ENCODE assay signal across 1 cellular context in the genomic region with DNA sequence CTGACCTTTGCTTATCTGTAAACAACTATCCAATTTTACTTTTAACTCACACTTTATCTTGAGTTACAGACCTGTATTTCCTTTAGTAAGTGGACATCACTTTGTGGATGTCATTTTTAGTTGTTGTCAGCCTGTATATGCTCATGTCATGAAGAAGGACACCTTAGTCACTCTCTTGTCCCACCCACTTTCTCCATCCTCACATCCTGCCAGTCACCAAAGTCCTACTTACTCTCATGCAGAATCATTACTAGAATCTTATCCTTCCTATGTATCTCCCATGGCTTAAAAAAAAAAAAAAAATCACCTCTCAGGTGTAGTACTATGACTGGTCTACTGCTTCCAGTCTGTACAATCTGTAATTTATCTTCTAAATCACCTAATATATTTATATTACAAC.
A peak's percentile ranks its signal among the peaks of the same experiment; 100 is the strongest.
TF ChIP-seq lines count a peak whose summit lies in the region.

No MANE protein-coding gene starts in this region.

TF ChIP-seq in K562, 482 proteins besides CTCF, POLR2A, EP300 and RAD21:
- TF ChIP-seq, protein P1, sequence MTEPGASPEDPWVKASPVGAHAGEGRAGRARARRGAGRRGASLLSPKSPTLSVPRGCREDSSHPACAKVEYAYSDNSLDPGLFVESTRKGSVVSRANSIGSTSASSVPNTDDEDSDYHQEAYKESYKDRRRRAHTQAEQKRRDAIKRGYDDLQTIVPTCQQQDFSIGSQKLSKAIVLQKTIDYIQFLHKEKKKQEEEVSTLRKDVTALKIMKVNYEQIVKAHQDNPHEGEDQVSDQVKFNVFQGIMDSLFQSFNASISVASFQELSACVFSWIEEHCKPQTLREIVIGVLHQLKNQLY (CRISPR knock-in tag; conservative IDR thresholded peaks at IDR 0.05): no peak
- TF ChIP-seq, protein P2, sequence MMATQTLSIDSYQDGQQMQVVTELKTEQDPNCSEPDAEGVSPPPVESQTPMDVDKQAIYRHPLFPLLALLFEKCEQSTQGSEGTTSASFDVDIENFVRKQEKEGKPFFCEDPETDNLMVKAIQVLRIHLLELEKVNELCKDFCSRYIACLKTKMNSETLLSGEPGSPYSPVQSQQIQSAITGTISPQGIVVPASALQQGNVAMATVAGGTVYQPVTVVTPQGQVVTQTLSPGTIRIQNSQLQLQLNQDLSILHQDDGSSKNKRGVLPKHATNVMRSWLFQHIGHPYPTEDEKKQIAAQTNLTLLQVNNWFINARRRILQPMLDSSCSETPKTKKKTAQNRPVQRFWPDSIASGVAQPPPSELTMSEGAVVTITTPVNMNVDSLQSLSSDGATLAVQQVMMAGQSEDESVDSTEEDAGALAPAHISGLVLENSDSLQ (IDR thresholded peaks at IDR 0.05): 0 out of 2 replicates have a peak, but pooled peaks have one; percentile 15
- TF ChIP-seq ZNF224 (CRISPR knock-in tag; IDR thresholded peaks at IDR 0.05) (no peak), TGIF2 (CRISPR knock-in tag; IDR thresholded peaks at IDR 0.05) (no peak), MAFG (tag; conservative IDR thresholded peaks at IDR 0.05) (0 out of 2 replicates have a peak, but pooled peaks have one; percentile 17), TEAD2 (tag; IDR thresholded peaks at IDR 0.05) (no peak), XRCC3 (IDR thresholded peaks at IDR 0.05) (no peak), BRF1 (IDR thresholded peaks at IDR 0.05; ENCODE audit: borderline replicate concordance, extremely low read depth, insufficient read length) (no peak), RFX7 (CRISPR knock-in tag; IDR thresholded peaks at IDR 0.05) (no peak), ZNF174 (CRISPR knock-in tag; IDR thresholded peaks at IDR 0.05) (no peak)
- TF ChIP-seq, protein P3, sequence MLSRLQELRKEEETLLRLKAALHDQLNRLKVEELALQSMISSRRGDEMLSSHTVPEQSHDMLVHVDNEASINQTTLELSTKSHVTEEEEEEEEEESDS (CRISPR knock-in tag; IDR thresholded peaks at IDR 0.05): no peak
- TF ChIP-seq, protein P4, sequence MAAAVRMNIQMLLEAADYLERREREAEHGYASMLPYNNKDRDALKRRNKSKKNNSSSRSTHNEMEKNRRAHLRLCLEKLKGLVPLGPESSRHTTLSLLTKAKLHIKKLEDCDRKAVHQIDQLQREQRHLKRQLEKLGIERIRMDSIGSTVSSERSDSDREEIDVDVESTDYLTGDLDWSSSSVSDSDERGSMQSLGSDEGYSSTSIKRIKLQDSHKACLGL (CRISPR knock-in tag; IDR thresholded peaks at IDR 0.05; ENCODE audit: borderline replicate concordance, poor library complexity, severe bottlenecking): no peak
- TF ChIP-seq, protein P5, sequence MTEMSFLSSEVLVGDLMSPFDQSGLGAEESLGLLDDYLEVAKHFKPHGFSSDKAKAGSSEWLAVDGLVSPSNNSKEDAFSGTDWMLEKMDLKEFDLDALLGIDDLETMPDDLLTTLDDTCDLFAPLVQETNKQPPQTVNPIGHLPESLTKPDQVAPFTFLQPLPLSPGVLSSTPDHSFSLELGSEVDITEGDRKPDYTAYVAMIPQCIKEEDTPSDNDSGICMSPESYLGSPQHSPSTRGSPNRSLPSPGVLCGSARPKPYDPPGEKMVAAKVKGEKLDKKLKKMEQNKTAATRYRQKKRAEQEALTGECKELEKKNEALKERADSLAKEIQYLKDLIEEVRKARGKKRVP (CRISPR knock-in tag; IDR thresholded peaks at IDR 0.05): no peak
- TF ChIP-seq, protein P6, sequence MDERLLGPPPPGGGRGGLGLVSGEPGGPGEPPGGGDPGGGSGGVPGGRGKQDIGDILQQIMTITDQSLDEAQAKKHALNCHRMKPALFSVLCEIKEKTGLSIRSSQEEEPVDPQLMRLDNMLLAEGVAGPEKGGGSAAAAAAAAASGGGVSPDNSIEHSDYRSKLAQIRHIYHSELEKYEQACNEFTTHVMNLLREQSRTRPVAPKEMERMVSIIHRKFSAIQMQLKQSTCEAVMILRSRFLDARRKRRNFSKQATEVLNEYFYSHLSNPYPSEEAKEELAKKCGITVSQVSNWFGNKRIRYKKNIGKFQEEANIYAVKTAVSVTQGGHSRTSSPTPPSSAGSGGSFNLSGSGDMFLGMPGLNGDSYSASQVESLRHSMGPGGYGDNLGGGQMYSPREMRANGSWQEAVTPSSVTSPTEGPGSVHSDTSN (CRISPR knock-in tag; IDR thresholded peaks at IDR 0.05; ENCODE audit: low read depth): no peak
- TF ChIP-seq, protein P6 (tag; conservative IDR thresholded peaks at IDR 0.05; ENCODE audit: low read depth): no peak
- TF ChIP-seq, protein P7, sequence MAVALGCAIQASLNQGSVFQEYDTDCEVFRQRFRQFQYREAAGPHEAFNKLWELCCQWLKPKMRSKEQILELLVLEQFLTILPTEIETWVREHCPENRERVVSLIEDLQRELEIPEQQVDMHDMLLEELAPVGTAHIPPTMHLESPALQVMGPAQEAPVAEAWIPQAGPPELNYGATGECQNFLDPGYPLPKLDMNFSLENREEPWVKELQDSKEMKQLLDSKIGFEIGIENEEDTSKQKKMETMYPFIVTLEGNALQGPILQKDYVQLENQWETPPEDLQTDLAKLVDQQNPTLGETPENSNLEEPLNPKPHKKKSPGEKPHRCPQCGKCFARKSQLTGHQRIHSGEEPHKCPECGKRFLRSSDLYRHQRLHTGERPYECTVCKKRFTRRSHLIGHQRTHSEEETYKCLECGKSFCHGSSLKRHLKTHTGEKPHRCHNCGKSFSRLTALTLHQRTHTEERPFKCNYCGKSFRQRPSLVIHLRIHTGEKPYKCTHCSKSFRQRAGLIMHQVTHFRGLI (CRISPR knock-in tag; IDR thresholded peaks at IDR 0.05): no peak
